Comparison of ENCODE assay signal across 8 cellular contexts in genomic region chr11:78079232-78080083, GRCh38. TPM values are rescaled to one million over a fixed set of nuclear protein-coding genes. Genes with fewer than 3 reads are reported as not detected.
DNase-seq lines count a peak whose midpoint lies in the region; ATAC-seq and TF ChIP-seq lines count a peak whose summit lies in the region.

Gene NDUFC2 (minus strand): TSS chr11:78079862. CDS start chr11:78079744, 118 bp downstream.

- H3K4me3 Mint-ChIP-seq in activated B cell treated with CpG ODN at 0.5 μM for 24 hours: peak within 1 kb of the TSS; percentile 93

- peaks cover 51% of the 10 kb centered on the region for H3K4me1 Mint-ChIP-seq in activated B cell treated with CpG ODN at 0.5 μM for 24 hours

- TF ChIP-seq CTCF in activated B cell treated with CpG ODN at 0.5 μM for 24 hours (IDR thresholded peaks at IDR 0.05) (no peak), spleen (IDR thresholded peaks at IDR 0.05 in 8 of 11, conservative IDR thresholded peaks at IDR 0.05 in 3 of 11) (peak in 1 of 11 experiments; percentile 11)

- H3K4me1 ChIP-seq in spleen: peaks cover 20 to 62% (median 47%) of the 10 kb centered on the region in 6 donors

- WGBS in spleen, 5 donors: 0% methylated on average over 36 to 68 of the region's 68 CpGs

- no peak for TF ChIP-seq POLR2A in spleen (IDR thresholded peaks at IDR 0.05)

- H3K27ac Mint-ChIP-seq in activated B cell treated with CpG ODN at 0.5 μM for 24 hours: peak within 1 kb of the TSS; percentile 86

- peaks cover 0 to 8% (median 0%) of the 10 kb centered on the region in 6 donors for H3K36me3 ChIP-seq in spleen

- H3K36me3 Mint-ChIP-seq in activated B cell treated with CpG ODN at 0.5 μM for 24 hours (ENCODE audit: low read depth): peaks cover 12% of the 10 kb centered on the region

- CTCF ChIA-PET in activated B cell treated with CpG ODN at 0.5 μM for 24 hours (lab: Charles Lee): interaction anchor here (1.3 to 2.3 kb wide), 2 partner anchors 33 to 485 kb away, joined by 4 to 6 read pairs; no protein-coding TSS in a partner anchor

- H3K27me3 Mint-ChIP-seq in activated B cell treated with CpG ODN at 0.5 μM for 24 hours: no peaks in the 10 kb centered on the region

- no peaks in the 10 kb centered on the region for H3K9me3 ChIP-seq in spleen

- intact Hi-C loops in activated B cell treated with CpG ODN at 0.5 μM for 24 hours (cut with micrococcal nuclease) (loop anchor here (1.0 to 10.0 kb wide), 5 partner anchors 59 to 495 kb away; partner anchors contain the start of genes ALG8, GAB2, KCTD21 and NARS2), spleen (cut with DNase I; ENCODE audit: low total_unique reads) (no loop called here)

- no peaks in the 10 kb centered on the region for H3K27me3 ChIP-seq in spleen (replicated peaks in 1 of 7)

- H3K4me3 ChIP-seq in spleen: peak within 1 kb of the TSS; percentile 67 to 98 (median 86)

- ATAC-seq in GM18520 (IDR thresholded peaks at IDR 0.05; ENCODE audit: unreplicated experiment) (peak; percentile 77), HG03095 (IDR thresholded peaks at IDR 0.05; ENCODE audit: unreplicated experiment) (peak; percentile 72), activated B cell treated with CpG ODN at 0.5 μM for 24 hours (ENCODE audit: low read depth) (peak; percentile 79)

- H3K27ac ChIP-seq in caudate nucleus (ENCODE audit: low read depth, low read length): peak within 1 kb of the TSS; percentile 90
- peak within 1 kb of the TSS; percentile 23 to 90 (median 86) for H3K27ac ChIP-seq in spleen

- DNase-seq in A172 (ENCODE audit: low spot score): peak; percentile 66
- peak; percentile 92 for DNase-seq in NCI-H2227 (lab: John Stamatoyannopoulos, UW; ENCODE audit: unreplicated experiment)
- DNase-seq in activated B cell treated with CpG ODN at 0.5 μM for 24 hours: peak; percentile 60
- peak in 60 of 61 donors; percentile 15 to 87 (median 68) for DNase-seq in caudate nucleus (lab: John Stamatoyannopoulos, UW)
- DNase-seq in inferior parietal cortex (ENCODE audit: extremely low spot score): peak; percentile 84
- peak; percentile 94 for DNase-seq in spleen

- POLR2A ChIA-PET in activated B cell treated with CpG ODN at 0.5 μM for 24 hours (lab: Charles Lee): interaction anchor here (0.5 to 2.0 kb wide), 8 partner anchors 9 to 495 kb away, joined by 3 to 17 read pairs (median 5); partner anchors contain the start of genes ALG8, INTS4, KCTD21 and NARS2

- H3K9me3 Mint-ChIP-seq in activated B cell treated with CpG ODN at 0.5 μM for 24 hours: no peaks in the 10 kb centered on the region

RNA-seq across cellular contexts. Expression of gene NDUFC2, which starts in this region (rescaled TPM):
- 174 and 231 TPM in 2 replicates for total RNA-seq in A172 (2014; rRNA removed; shearing (Covaris generic))
- 83.5 and 88.4 TPM in 2 replicates for total RNA-seq in activated B cell treated with CpG ODN at 0.5 μM for 24 hours
- 100 to 1,000 TPM in 2 of 7 donors, 10 to 100 TPM in 5; 44.1 to 113 (median 94.7) TPM for total RNA-seq in spleen
- 100 to 1,000 TPM in 2 of 3 donors, 10 to 100 TPM in 1; 60.7 to 135 (median 100) TPM for polyA plus RNA-seq in spleen

Comparison
In these comparisons a context has a peak if more than half of its experiments do, and no peak if none do; other contexts are left out.
1. Peak in every context shown above with its lines: DNase-seq, ATAC-seq, H3K4me3 ChIP-seq and H3K27ac ChIP-seq.